ENCODE assay signal across 8 cellular contexts in genomic region chr2:226791487-226792081, GRCh38. TPM values are rescaled to one million over a fixed set of nuclear protein-coding genes. Genes with fewer than 3 reads are reported as not detected.
A peak's percentile ranks its signal among the peaks of the same experiment; 100 is the strongest.
DNase-seq lines count a peak whose midpoint lies in the region; ATAC-seq and TF ChIP-seq lines count a peak whose summit lies in the region.

No MANE protein-coding gene starts in this region.

- peak overlapping the region; percentile 97 for H3K27ac Mint-ChIP-seq in activated T-helper 1 cell treated with anti-CD3 and anti-CD28 coated beads, Interleukin-12 subunit alpha, Interleukin-12 subunit beta, Interleukin-2, Interleukin-4 antibody, amounts not matched to agents 30 ng/mL and 10 ng/mL and 1 ng/mL, durations not matched to agents 14 hours and 24 hours and 36 hours
- H3K27ac Mint-ChIP-seq in naive thymus-derived CD4-positive, alpha-beta T cell, result peak overlapping the region; percentile 99 to 100 (median 99)

- peak overlapping the region; percentile 79 for H3K4me3 ChIP-seq in naive thymus-derived CD4-positive, alpha-beta T cell (ENCODE audit: low read length)

- H3K36me3 Mint-ChIP-seq in activated T-helper 1 cell treated with anti-CD3 and anti-CD28 coated beads, Interleukin-12 subunit alpha, Interleukin-12 subunit beta, Interleukin-2, Interleukin-4 antibody, amounts not matched to agents 30 ng/mL and 10 ng/mL and 1 ng/mL, durations not matched to agents 14 hours and 24 hours and 36 hours (ENCODE audit: low read depth), result peaks cover 17% of the 10 kb centered on the region
- peaks cover 0 to 17% (median 0%) of the 10 kb centered on the region in 5 donors for H3K36me3 Mint-ChIP-seq in naive thymus-derived CD4-positive, alpha-beta T cell

- peak overlapping the region; percentile 97 for H3K27ac ChIP-seq in naive thymus-derived CD4-positive, alpha-beta T cell (ENCODE audit: low read depth, low read length)

- no peaks in the 10 kb centered on the region for H3K36me3 ChIP-seq in naive thymus-derived CD4-positive, alpha-beta T cell (ENCODE audit: control insufficient read depth in 2 of 3, insufficient read depth in 3 of 3, low read length in 3 of 3)

- no peaks in the 10 kb centered on the region for H3K9me3 ChIP-seq in naive thymus-derived CD4-positive, alpha-beta T cell (ENCODE audit: control insufficient read depth in 2 of 3, low read length in 3 of 3)

- CTCF ChIA-PET in naive thymus-derived CD4-positive, alpha-beta T cell (lab: Charles Lee), result interaction anchor here (1.0 kb wide), 1 partner anchor 11 kb away, joined by 3 read pairs; no protein-coding TSS in a partner anchor

- H3K9me3 Mint-ChIP-seq in activated T-helper 1 cell treated with anti-CD3 and anti-CD28 coated beads, Interleukin-12 subunit alpha, Interleukin-12 subunit beta, Interleukin-2, Interleukin-4 antibody, amounts not matched to agents 30 ng/mL and 10 ng/mL and 1 ng/mL, durations not matched to agents 14 hours and 24 hours and 36 hours, result no peaks in the 10 kb centered on the region
- no peaks in the 10 kb centered on the region for H3K9me3 Mint-ChIP-seq in naive thymus-derived CD4-positive, alpha-beta T cell

- no peak; the same call in 1 of the 2 replicates for TF ChIP-seq RAD21 in Ishikawa (IDR thresholded peaks at IDR 0.05; ENCODE audit: low read depth)

- POLR2A ChIA-PET in naive thymus-derived CD4-positive, alpha-beta T cell (lab: Charles Lee), result interaction anchor here (1.0 to 3.8 kb wide), 5 partner anchors 9 to 61 kb away, joined by 4 to 28 read pairs (median 8); partner anchors contain the start of genes IRS1 and RHBDD1

- DNase-seq in DMS79 treated with DMSO at 0.1 percent for 48 hours (lab: John Stamatoyannopoulos, UW) (peak; percentile 77), fibroblast of gingiva (ENCODE audit: low read depth) (peak; percentile 87)
- DNase-seq in activated T-helper 1 cell treated with anti-CD3 and anti-CD28 coated beads, Interleukin-12 subunit alpha, Interleukin-12 subunit beta, Interleukin-2, Interleukin-4 antibody, amounts not matched to agents 30 ng/mL and 10 ng/mL and 1 ng/mL, durations not matched to agents 14 hours and 24 hours and 36 hours (ENCODE audit: low spot score), result peak; percentile 89
- peak; percentile 88 to 96 (median 94) for DNase-seq in naive thymus-derived CD4-positive, alpha-beta T cell
- DNase-seq in stimulated activated naive CD4-positive, alpha-beta T cell (lab: John Stamatoyannopoulos, UW), result peak; percentile 81 to 94 (median 91)

- H3K4me1 ChIP-seq in naive thymus-derived CD4-positive, alpha-beta T cell (ENCODE audit: control insufficient read depth in 2 of 2, insufficient read depth in 2 of 2, low read length in 2 of 2), result peaks cover 8 to 12% of the 10 kb centered on the region in 2 donors

- no peaks in the 10 kb centered on the region for H3K27me3 ChIP-seq in naive thymus-derived CD4-positive, alpha-beta T cell (ENCODE audit: control insufficient read depth in 2 of 2, insufficient read depth in 2 of 2, low read length in 2 of 2)

- peak overlapping the region; percentile 89 for H3K4me3 Mint-ChIP-seq in activated T-helper 1 cell treated with anti-CD3 and anti-CD28 coated beads, Interleukin-12 subunit alpha, Interleukin-12 subunit beta, Interleukin-2, Interleukin-4 antibody, amounts not matched to agents 30 ng/mL and 10 ng/mL and 1 ng/mL, durations not matched to agents 14 hours and 24 hours and 36 hours
- H3K4me3 Mint-ChIP-seq in naive thymus-derived CD4-positive, alpha-beta T cell, result peak overlapping the region; percentile 92 to 99 (median 97)

- peak; percentile 54; the same call in 1 of the 2 replicates for TF ChIP-seq EP300 in Ishikawa (IDR thresholded peaks at IDR 0.05; ENCODE audit: borderline replicate concordance)

- no peaks in the 10 kb centered on the region for H3K27me3 Mint-ChIP-seq in activated T-helper 1 cell treated with anti-CD3 and anti-CD28 coated beads, Interleukin-12 subunit alpha, Interleukin-12 subunit beta, Interleukin-2, Interleukin-4 antibody, amounts not matched to agents 30 ng/mL and 10 ng/mL and 1 ng/mL, durations not matched to agents 14 hours and 24 hours and 36 hours (ENCODE audit: insufficient read depth)
- no peaks in the 10 kb centered on the region for H3K27me3 Mint-ChIP-seq in naive thymus-derived CD4-positive, alpha-beta T cell

- peaks cover 61% of the 10 kb centered on the region for H3K4me1 Mint-ChIP-seq in activated T-helper 1 cell treated with anti-CD3 and anti-CD28 coated beads, Interleukin-12 subunit alpha, Interleukin-12 subunit beta, Interleukin-2, Interleukin-4 antibody, amounts not matched to agents 30 ng/mL and 10 ng/mL and 1 ng/mL, durations not matched to agents 14 hours and 24 hours and 36 hours (ENCODE audit: low read depth)
- H3K4me1 Mint-ChIP-seq in naive thymus-derived CD4-positive, alpha-beta T cell, result peaks cover 5 to 61% (median 41%) of the 10 kb centered on the region in 7 donors

- ATAC-seq in GM21619 (IDR thresholded peaks at IDR 0.05; ENCODE audit: unreplicated experiment), result peak; percentile 97
- peak; percentile 97 for ATAC-seq in naive thymus-derived CD4-positive, alpha-beta T cell

- intact Hi-C loops in activated T-helper 1 cell treated with anti-CD3 and anti-CD28 coated beads, Interleukin-12 subunit alpha, Interleukin-12 subunit beta, Interleukin-2, Interleukin-4 antibody, amounts not matched to agents 30 ng/mL and 10 ng/mL and 1 ng/mL, durations not matched to agents 14 hours and 24 hours and 36 hours (cut with micrococcal nuclease), result loop anchor here (1.0 to 10.0 kb wide), 8 partner anchors 8 to 1857 kb away; partner anchors contain the start of genes IRS1 and MFF
- intact Hi-C loops in naive thymus-derived CD4-positive, alpha-beta T cell (cut with micrococcal nuclease), result loop anchor here (1.0 to 5.0 kb wide), 8 partner anchors 8 to 1844 kb away; partner anchors contain the start of genes IRS1 (in 2 of the 2), MFF (in 2 of the 2), RHBDD1 (in 2 of the 2) and AGFG1 (in 1 of the 2)

TF ChIP-seq in Ishikawa, 13 proteins besides CTCF, POLR2A, EP300 and RAD21 (continues in another document):
- peak; percentile 63 for TF ChIP-seq TCF12 (IDR thresholded peaks at IDR 0.05; ENCODE audit: low read depth)
- TF ChIP-seq MAX (IDR thresholded peaks at IDR 0.05), result peak; percentile 68
- TF ChIP-seq TEAD4 (IDR thresholded peaks at IDR 0.05), result 0 out of 2 replicates have a peak, but pooled peaks have one; percentile 41
- TF ChIP-seq EGR1 (IDR thresholded peaks at IDR 0.05), result peak; percentile 87
- peak; percentile 63; the same call in 1 of the 2 replicates for TF ChIP-seq TAF1 (IDR thresholded peaks at IDR 0.05; ENCODE audit: low read depth)
- no peak for TF ChIP-seq CREB1 (IDR thresholded peaks at IDR 0.05; ENCODE audit: low read depth)

TF ChIP-seq in PFSK-1, 5 proteins besides CTCF, POLR2A, EP300 and RAD21:
- TF ChIP-seq POLR2AphosphoS5 (IDR thresholded peaks at IDR 0.05; ENCODE audit: low read depth, low read length) (peak; percentile 34; the same call in 1 of the 2 replicates), TAF1 (IDR thresholded peaks at IDR 0.05; ENCODE audit: borderline replicate concordance, insufficient read depth, low read length) (no peak), REST (IDR thresholded peaks at IDR 0.05; ENCODE audit: insufficient read depth in 1 of 2, low read depth in 2 of 2, low read length in 2 of 2) (peak in 1 of 2 experiments; percentile 17; a peak in 1 of 4 replicates), SIN3A (IDR thresholded peaks at IDR 0.05; ENCODE audit: borderline replicate concordance, insufficient read depth, low read length) (0 out of 2 replicates have a peak, but pooled peaks have one; percentile 19)

RNA-seq across cellular contexts. Expression of gene IRS1, which starts 8.0 kb away (rescaled TPM):
- polyA plus RNA-seq in PFSK-1 (2012; ENCODE audit: insufficient read length, low read depth), result 13.2 TPM
- 3.8 and 4.2 TPM in 2 replicates for total RNA-seq in activated T-helper 1 cell treated with anti-CD3 and anti-CD28 coated beads, Interleukin-12 subunit alpha, Interleukin-12 subunit beta, Interleukin-2, Interleukin-4 antibody, amounts not matched to agents 30 ng/mL and 10 ng/mL and 1 ng/mL, durations not matched to agents 14 hours and 24 hours and 36 hours
- 1 to 10 TPM; 1.3 to 7.1 (median 4.4) TPM for total RNA-seq in naive thymus-derived CD4-positive, alpha-beta T cell
- under 1 TPM; 0.40 to 0.65 TPM for polyA plus RNA-seq in naive thymus-derived CD4-positive, alpha-beta T cell

RNA-seq across cellular contexts. Expression of gene RHBDD1, which starts 44.3 kb away (rescaled TPM):
- polyA plus RNA-seq in PFSK-1 (2012; ENCODE audit: insufficient read length, low read depth), result 5.8 TPM
- total RNA-seq in activated T-helper 1 cell treated with anti-CD3 and anti-CD28 coated beads, Interleukin-12 subunit alpha, Interleukin-12 subunit beta, Interleukin-2, Interleukin-4 antibody, amounts not matched to agents 30 ng/mL and 10 ng/mL and 1 ng/mL, durations not matched to agents 14 hours and 24 hours and 36 hours, result 39.9 and 48.0 TPM in 2 replicates
- 10 to 100 TPM; 42.9 to 70.8 (median 62.1) TPM for total RNA-seq in naive thymus-derived CD4-positive, alpha-beta T cell
- 10 to 100 TPM; 21.2 to 21.5 TPM for polyA plus RNA-seq in naive thymus-derived CD4-positive, alpha-beta T cell

Comparison
In these comparisons a context has a peak if more than half of its experiments do, and no peak if none do; other contexts are left out.
1. Peak in every context shown above with its lines: DNase-seq, ATAC-seq, H3K4me3 ChIP-seq and H3K27ac ChIP-seq.